In the genomic region with DNA sequence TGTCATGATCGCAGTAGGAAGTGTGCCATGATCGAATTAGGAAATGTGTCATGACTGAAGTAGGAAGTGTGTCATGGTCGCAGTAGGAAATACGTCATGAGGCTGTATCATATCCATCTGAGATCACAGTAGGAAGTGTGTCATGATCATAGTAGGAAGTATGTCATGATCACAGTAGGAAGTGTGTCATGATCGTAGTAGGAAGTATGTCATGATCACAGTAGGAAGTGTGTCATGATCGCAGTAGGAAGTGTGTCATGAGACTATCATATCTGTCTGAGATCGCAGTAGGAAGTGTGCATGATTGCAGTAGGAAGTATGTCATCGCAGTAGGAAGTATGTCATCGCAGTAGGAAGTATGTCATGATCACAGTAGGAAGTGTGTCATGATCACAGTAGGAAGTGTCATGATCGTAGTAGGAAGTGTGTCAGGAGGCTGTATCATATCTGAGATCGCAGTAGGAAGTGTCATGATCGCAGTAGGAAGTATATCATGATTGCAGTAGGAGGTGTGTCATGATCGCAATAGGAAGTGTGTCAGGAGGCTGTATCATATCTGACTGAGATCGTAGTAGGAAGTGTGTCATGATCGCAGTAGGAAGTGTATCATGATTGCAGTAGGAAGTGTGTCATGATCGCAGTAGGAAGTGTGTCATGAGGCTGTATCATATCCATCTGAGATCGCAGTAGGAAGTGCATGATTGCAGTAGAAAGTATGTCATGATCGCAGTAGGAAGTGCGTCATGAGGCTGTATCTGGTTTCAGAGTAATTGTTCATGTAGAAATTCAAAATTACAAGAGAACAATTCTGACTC, we compare ENCODE assay signal across 25 cellular contexts.
"Had no signal": no experiment of that assay in that cellular context is flagged by ENCODE, and none has a peak within 500 bp of the region (broad histone marks: within the 10 kb centered on the region; RNA-seq: fewer than 3 reads in every experiment).

No MANE protein-coding gene starts in this region.

- ATAC-seq: activated CD8-positive, alpha-beta memory T cell treated with anti-CD3 and anti-CD28 coated beads, Interleukin-2, amount 10 ng/mL, durations not matched to agents 7 days and 5 days; activated CD8-positive, alpha-beta T cell treated with anti-CD3 and anti-CD28 coated beads, Interleukin-2, amount 10 ng/mL, durations not matched to agents 7 days and 5 days; heart left ventricle; left ventricle myocardium superior; pancreas; stimulated activated naive CD8-positive, alpha-beta T cell treated with anti-CD3 and anti-CD28 coated beads, Interleukin-15, amount 100 ng/mL, for 72 hours; upper lobe of right lung; WTC11 had no signal

- FAIRE-seq: colon, endometrium, pancreas had no signal

- H3K27me3 ChIP-seq: heart left ventricle, pancreas, right atrium auricular region, spleen, upper lobe of right lung had no signal

- H3K36me3 ChIP-seq: pancreas had no signal

- H3K4me1 ChIP-seq: right atrium auricular region, spleen, upper lobe of right lung had no signal

- H3K27me3 Mint-ChIP-seq: activated CD8-positive, alpha-beta memory T cell treated with anti-CD3 and anti-CD28 coated beads, Interleukin-2, amount 10 ng/mL, durations not matched to agents 7 days and 5 days; activated naive CD4-positive, alpha-beta T cell treated with anti-CD3 and anti-CD28 coated beads, Interleukin-2, amount 50 U/mL, for 24 hours; naive B cell; stimulated activated naive CD8-positive, alpha-beta T cell treated with anti-CD3 and anti-CD28 coated beads, Interleukin-15, amount 100 ng/mL, for 72 hours had no signal

- H3K4me1 Mint-ChIP-seq: activated CD8-positive, alpha-beta memory T cell treated with anti-CD3 and anti-CD28 coated beads, Interleukin-2, amount 10 ng/mL, durations not matched to agents 7 days and 5 days; activated naive CD4-positive, alpha-beta T cell treated with anti-CD3 and anti-CD28 coated beads, Interleukin-2, amount 50 U/mL, for 24 hours; naive B cell; nephron progenitor cell; stimulated activated naive CD8-positive, alpha-beta T cell treated with anti-CD3 and anti-CD28 coated beads, Interleukin-15, amount 100 ng/mL, for 72 hours; WTC11 had no signal

- H3K4me3 ChIP-seq: heart left ventricle, pancreas, right atrium auricular region, spleen, upper lobe of right lung had no signal

- DNase-seq: activated CD8-positive, alpha-beta memory T cell treated with anti-CD3 and anti-CD28 coated beads, Interleukin-2, amount 10 ng/mL, durations not matched to agents 7 days and 5 days; activated CD8-positive, alpha-beta T cell treated with anti-CD3 and anti-CD28 coated beads, Interleukin-2, amount 10 ng/mL, durations not matched to agents 7 days and 5 days; activated T-cell treated with anti-CD3 and anti-CD28 coated beads, Interleukin-2, amount 50 U/mL, for 48 hours; anterior cingulate cortex; effector CD8-positive, alpha-beta T cell; erythroblast; foreskin fibroblast; heart left ventricle; left ventricle myocardium superior; mammary epithelial cell; naive B cell; nephron progenitor cell; pancreas; spleen; stimulated activated CD4-positive, alpha-beta T cell treated with anti-CD3 and anti-CD28 coated beads, Interleukin-2, amount 100 ng/mL, for 48 hours; stimulated activated naive CD8-positive, alpha-beta T cell treated with anti-CD3 and anti-CD28 coated beads, Interleukin-15, amount 100 ng/mL, for 72 hours; substantia nigra; T-helper 2 cell; upper lobe of right lung had no signal

- H3K27ac ChIP-seq: heart left ventricle, pancreas, right atrium auricular region, spleen, upper lobe of right lung had no signal

- H3K4me3 Mint-ChIP-seq: activated CD8-positive, alpha-beta memory T cell treated with anti-CD3 and anti-CD28 coated beads, Interleukin-2, amount 10 ng/mL, durations not matched to agents 7 days and 5 days; activated CD8-positive, alpha-beta T cell treated with anti-CD3 and anti-CD28 coated beads, Interleukin-2, amount 10 ng/mL, durations not matched to agents 7 days and 5 days; activated naive CD4-positive, alpha-beta T cell treated with anti-CD3 and anti-CD28 coated beads, Interleukin-2, amount 50 U/mL, for 24 hours; naive B cell; nephron progenitor cell; stimulated activated naive CD8-positive, alpha-beta T cell treated with anti-CD3 and anti-CD28 coated beads, Interleukin-15, amount 100 ng/mL, for 72 hours; WTC11 had no signal

- H3K9me3 Mint-ChIP-seq: activated naive CD4-positive, alpha-beta T cell treated with anti-CD3 and anti-CD28 coated beads, Interleukin-2, amount 50 U/mL, for 24 hours; nephron progenitor cell had no signal

- H3K9me3 ChIP-seq: heart left ventricle, pancreas, right atrium auricular region, upper lobe of right lung had no signal

- H3K27ac Mint-ChIP-seq: activated CD8-positive, alpha-beta memory T cell treated with anti-CD3 and anti-CD28 coated beads, Interleukin-2, amount 10 ng/mL, durations not matched to agents 7 days and 5 days; activated CD8-positive, alpha-beta T cell treated with anti-CD3 and anti-CD28 coated beads, Interleukin-2, amount 10 ng/mL, durations not matched to agents 7 days and 5 days; activated naive CD4-positive, alpha-beta T cell treated with anti-CD3 and anti-CD28 coated beads, Interleukin-2, amount 50 U/mL, for 24 hours; activated T-helper 2 cell treated with anti-CD3 and anti-CD28 coated beads, Interferon-gamma antibody, Interleukin-2, Interleukin-4, amounts not matched to agents 10 μg/mL and 5 μg/mL and 100 μg/mL, durations not matched to agents 14 hours and 24 hours and 36 hours; nephron progenitor cell; stimulated activated naive CD8-positive, alpha-beta T cell treated with anti-CD3 and anti-CD28 coated beads, Interleukin-15, amount 100 ng/mL, for 72 hours; WTC11 had no signal
